Comparison of ENCODE assay signal across 11 cellular contexts in the genomic region with DNA sequence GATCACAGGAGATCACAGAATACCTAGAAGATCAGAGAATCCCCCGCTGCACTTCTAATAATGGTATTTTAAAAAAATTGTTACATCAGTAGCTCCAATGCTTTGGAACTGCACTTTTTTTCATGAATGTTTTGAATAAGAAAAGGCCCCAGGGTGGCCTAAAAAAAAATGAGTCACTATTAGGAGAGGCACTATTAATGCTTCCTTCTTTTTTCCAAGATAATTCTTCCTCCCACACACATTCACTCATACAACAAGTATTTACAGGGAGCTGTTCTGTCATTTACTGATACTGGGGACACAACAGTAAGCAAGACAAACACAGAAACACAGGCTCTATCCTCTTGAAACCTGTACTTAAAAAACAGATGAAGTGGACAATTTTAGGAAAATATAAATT. TPM values are rescaled to one million over a fixed set of nuclear protein-coding genes. Genes with fewer than 3 reads are reported as not detected.
DNase-seq lines count a peak whose midpoint lies in the region; ATAC-seq, FAIRE-seq and TF ChIP-seq lines count a peak whose summit lies in the region.
"Had no signal": no experiment of that assay in that cellular context is flagged by ENCODE, and none has a peak within 500 bp of the region (broad histone marks: within the 10 kb centered on the region; RNA-seq: fewer than 3 reads in every experiment).

No MANE protein-coding gene starts in this region.

- CTCF ChIA-PET in A549 (lab: Yijun Ruan, JAX): interaction anchor here (0.6 to 13.7 kb wide), 33 partner anchors 9 to 186 kb away, joined by 3 to 226 read pairs (median 4); a partner anchor contains a TSS

- peaks cover 3 to 4% of the 10 kb centered on the region in 2 experiments for H3K4me1 Mint-ChIP-seq in H9

- peak overlapping the region; percentile 82 for H3K4me2 ChIP-seq in A549
- peak overlapping the region; percentile 40 for H3K4me2 ChIP-seq in H9 (ENCODE audit: insufficient read depth, insufficient read length, low read length)
- peak overlapping the region; percentile 87 for H3K4me2 ChIP-seq in keratinocyte (ENCODE audit: control insufficient read depth, extremely low read depth, insufficient read depth, low read depth, low read length)

- H2BK5ac ChIP-seq in H9 (ENCODE audit: insufficient read length, low read length): no peak overlapping the region

- no peaks in the 10 kb centered on the region; the same call in 1 of the 2 replicates for H3K27me3 ChIP-seq in H9 (ENCODE audit: insufficient read depth, low read length)
- H3K27me3 ChIP-seq in body of pancreas: no peaks in the 10 kb centered on the region
- H3K27me3 ChIP-seq in keratinocyte (ENCODE audit: control insufficient read depth, extremely low read depth, insufficient read depth, low read length): no peaks in the 10 kb centered on the region
- H3K27me3 ChIP-seq: upper lobe of right lung had no signal

- H4K20me1 ChIP-seq in H9 (ENCODE audit: control insufficient read depth, insufficient read depth, insufficient read length): no peaks in the 10 kb centered on the region
- no peaks in the 10 kb centered on the region for H4K20me1 ChIP-seq in keratinocyte (ENCODE audit: control insufficient read depth, extremely low read depth, insufficient read depth, low read length)

- peaks cover 3% of the 10 kb centered on the region for H3K23me2 ChIP-seq in H9 (ENCODE audit: insufficient read length, low read depth, low read length, poor library complexity, severe bottlenecking)

- H3K4me3 ChIP-seq in A549 (no peak overlapping the region), body of pancreas (no peak overlapping the region), keratinocyte (ENCODE audit: control insufficient read depth in 2 of 3, extremely low read depth in 1 of 3, insufficient read depth in 2 of 3, low read depth in 1 of 3, low read length in 3 of 3) (peak overlapping the region in 2 of 3 experiments; percentile 42 to 58)
- H3K4me3 ChIP-seq: upper lobe of right lung had no signal

- no peak overlapping the region for H3K14ac ChIP-seq in H9 (ENCODE audit: insufficient read depth, low read length)

- TF ChIP-seq CTCF in A549 (IDR thresholded peaks at IDR 0.05) (no peak), H9 (conservative IDR thresholded peaks at IDR 0.05) (no peak), body of pancreas (IDR thresholded peaks at IDR 0.05) (no peak), keratinocyte (optimal IDR thresholded peaks at IDR 0.05 in 1 of 3, IDR thresholded peaks at IDR 0.05 in 1 of 3, conservative IDR thresholded peaks at IDR 0.05 in 1 of 3; ENCODE audit: extremely low read depth in 1 of 3, insufficient read depth in 2 of 3, low read length in 3 of 3) (no peak)

- TF ChIP-seq RAD21 in A549 (conservative IDR thresholded peaks at IDR 0.05 in 1 of 2, IDR thresholded peaks at IDR 0.05 in 1 of 2): no peak

- H2AFZ ChIP-seq in H9 (ENCODE audit: low read length) (no peak overlapping the region), keratinocyte (ENCODE audit: control insufficient read depth, low read length) (peak overlapping the region; percentile 54)

- TF ChIP-seq EP300 in A549 (IDR thresholded peaks at IDR 0.05): no peak

- H4K5ac ChIP-seq in H9 (ENCODE audit: insufficient read length, low read depth, low read length): no peak overlapping the region

- no peak overlapping the region for H3K56ac ChIP-seq in H9 (ENCODE audit: insufficient read length, low read depth, low read length)

- H2BK120ac ChIP-seq in H9 (ENCODE audit: low read depth, low read length, poor library complexity, severe bottlenecking): no peak overlapping the region

- intact Hi-C loops in body of pancreas (cut with DNase I): loop anchor here (5.0 to 10.0 kb wide), 2 partner anchors 186 to 303 kb away; no protein-coding TSS in a partner anchor

- no peaks in the 10 kb centered on the region for H3K36me3 ChIP-seq in body of pancreas (replicated peaks in 1 of 2; ENCODE audit: insufficient read depth in 1 of 2, low read depth in 2 of 2)
- no peaks in the 10 kb centered on the region for H3K36me3 ChIP-seq in keratinocyte (ENCODE audit: control insufficient read depth in 2 of 2, extremely low read depth in 1 of 2, insufficient read depth in 2 of 2, low read length in 2 of 2)
- H3K36me3 ChIP-seq: upper lobe of right lung had no signal

- H4K91ac ChIP-seq in H9 (ENCODE audit: insufficient read length, low read depth, low read length): no peak overlapping the region

- no peak overlapping the region; a peak in 1 of 5 replicates for H3K4me3 Mint-ChIP-seq in H9

- H2BK15ac ChIP-seq in H9 (ENCODE audit: low read depth, low read length): no peak overlapping the region

- H3K79me2 ChIP-seq in H9 (ENCODE audit: insufficient read depth, low read length) (no peaks in the 10 kb centered on the region), keratinocyte (ENCODE audit: control insufficient read depth, insufficient read depth, low read length) (no peaks in the 10 kb centered on the region)

- ATAC-seq in A549 (no peak), body of pancreas (peak; percentile 53), HG02970 (IDR thresholded peaks at IDR 0.05; ENCODE audit: low FRiP score, unreplicated experiment) (no peak), GM21576 (IDR thresholded peaks at IDR 0.05; ENCODE audit: unreplicated experiment) (no peak)

- H3T11ph ChIP-seq in H9 (ENCODE audit: low read length): no peak overlapping the region

- no peak overlapping the region for H3K27ac Mint-ChIP-seq in H9

- no peak overlapping the region for H3K4ac ChIP-seq in H9 (ENCODE audit: low read depth, low read length)

- H3K4me1 ChIP-seq in A549 (peaks cover 7% of the 10 kb centered on the region; the same call in 1 of the 3 replicates), H9 (ENCODE audit: insufficient read depth, low read length) (no peaks in the 10 kb centered on the region), body of pancreas (peaks cover 7% of the 10 kb centered on the region), keratinocyte (ENCODE audit: control insufficient read depth, extremely low read depth, insufficient read depth, low read length) (peaks cover 26% of the 10 kb centered on the region)

- no peak overlapping the region for H3K18ac ChIP-seq in H9 (ENCODE audit: insufficient read length, low read depth, low read length)

- H4K8ac ChIP-seq in H9 (replicated peaks; ENCODE audit: insufficient read length, low read depth, low read length): no peak overlapping the region

- H3K9me3 Mint-ChIP-seq in H9: no peaks in the 10 kb centered on the region

- DNase-seq in A549 (ENCODE audit: low read depth in 1 of 2, low spot score in 1 of 2) (no peak), H9 (no peak), body of pancreas (no peak), keratinocyte (ENCODE audit: low read depth, low spot score) (no peak)
- DNase-seq in activated naive CD4-positive, alpha-beta T cell (lab: John Stamatoyannopoulos, UW): no peak
- DNase-seq in activated CD4-positive, CD25-positive, alpha-beta regulatory T cell (lab: John Stamatoyannopoulos, UW): no peak

- WGBS in A549 (ENCODE audit: missing lambda C conversion rate): 29% methylated on average over 1 of the region's 1 CpG
- no CpG with 5 or more reads among the region's 1 CpG for WGBS in H9 (ENCODE audit: extremely low coverage, insufficient read length, low lambda C conversion rate)
- 22 to 29% methylated on average over 1 of the region's 1 CpG for WGBS in body of pancreas, 2 donors

- H3K9me1 ChIP-seq in keratinocyte (ENCODE audit: control insufficient read depth, extremely low read depth, insufficient read depth, low read length): no peaks in the 10 kb centered on the region

- POLR2A ChIA-PET in A549 (lab: Yijun Ruan, JAX): interaction anchor here (1.8 kb wide), 1 partner anchor 76 kb away, joined by 5 read pairs; no protein-coding TSS in a partner anchor

- H3K36me3 Mint-ChIP-seq in H9 (ENCODE audit: insufficient read depth in 1 of 3, low read depth in 3 of 3): no peaks in the 10 kb centered on the region

- no peak for TF ChIP-seq POLR2A in A549 (IDR thresholded peaks at IDR 0.05; ENCODE audit: low read length)
- TF ChIP-seq POLR2A in body of pancreas (IDR thresholded peaks at IDR 0.05): no peak

- dilution Hi-C loops in keratinocyte (cut with MboI; ENCODE audit: extremely low pct_ligation_motif_present, low sequenced_read_pairs): no loop called here

- H3K23ac ChIP-seq in H9 (ENCODE audit: insufficient read length, low read depth, low read length): no peak overlapping the region

- FAIRE-seq in A549 (lab: Jason Lieb, UNC) (no peak), keratinocyte (lab: Jason Lieb, UNC) (no peak)

- H3K27ac ChIP-seq in A549 (no peak overlapping the region), H9 (ENCODE audit: insufficient read length, low read depth, low read length) (no peak overlapping the region), body of pancreas (no peak overlapping the region), keratinocyte (ENCODE audit: control insufficient read depth, insufficient read depth, low read length) (peak overlapping the region; percentile 68)
- H3K27ac ChIP-seq: upper lobe of right lung had no signal

- H3K9me3 ChIP-seq in A549: no peaks in the 10 kb centered on the region
- no peaks in the 10 kb centered on the region for H3K9me3 ChIP-seq in H9 (ENCODE audit: control insufficient read depth, low read depth, low read length)
- no peaks in the 10 kb centered on the region for H3K9me3 ChIP-seq in body of pancreas
- H3K9me3 ChIP-seq in keratinocyte (ENCODE audit: control insufficient read depth, low read depth, low read length): no peaks in the 10 kb centered on the region
- H3K9me3 ChIP-seq: upper lobe of right lung had no signal

- no peak overlapping the region for H2BK12ac ChIP-seq in H9 (ENCODE audit: insufficient read length, low read depth, low read length)

- H3K27me3 Mint-ChIP-seq in H9 (ENCODE audit: low read depth): peaks cover 18% of the 10 kb centered on the region

- no peaks in the 10 kb centered on the region for H3K79me1 ChIP-seq in H9 (ENCODE audit: insufficient read depth, low read depth, low read length, poor library complexity, severe bottlenecking)

- H2AK5ac ChIP-seq in H9 (ENCODE audit: insufficient read length, low read length): no peak overlapping the region

- H2BK20ac ChIP-seq in H9 (ENCODE audit: low read depth, low read length, poor library complexity, severe bottlenecking): no peak overlapping the region

- no peak overlapping the region for H3K9ac ChIP-seq in H9 (ENCODE audit: extremely low read depth, insufficient read length, low read length)
- peak overlapping the region; percentile 51 for H3K9ac ChIP-seq in keratinocyte (ENCODE audit: control insufficient read depth, extremely low read depth, insufficient read depth, low read length)

RNA-seq across cellular contexts. Expression of a gene that starts 0.7 kb away (rescaled TPM):
- not detected in 2 replicates for polyA plus RNA-seq in A549 (2011; rRNA removed)
- not detected in 2 replicates for polyA plus RNA-seq in A549 (2012; cell fraction: cytosol; rRNA removed)
- polyA plus RNA-seq in A549 (2012; cell fraction: nucleus; rRNA removed): not detected in 2 replicates
- polyA plus RNA-seq in A549 (2017; fragmentation: RNase III; extraction: RNeasy Plus Mini Kit Qiagen cat#74134 plus additional on column Dnase treatment): not detected in 3 replicates
- not detected in 2 replicates for polyA minus RNA-seq in A549 (2011; rRNA and poly(A)+ RNA removed)
- not detected in 2 replicates for total RNA-seq in H9 (2021)
- not detected for total RNA-seq in body of pancreas
- polyA plus RNA-seq in keratinocyte: not detected in 3 replicates
- polyA plus RNA-seq in keratinocyte (2011; ENCODE audit: low read depth): not detected
- not detected in 2 replicates for polyA plus RNA-seq in keratinocyte (2011; cell fraction: cytosol; rRNA removed)
- polyA plus RNA-seq in keratinocyte (2011; cell fraction: nucleus; rRNA removed): not detected in 2 replicates
- not detected in 2 replicates for polyA plus RNA-seq in keratinocyte (2012; ENCODE audit: low replicate concordance)
- polyA minus RNA-seq in keratinocyte: not detected in 3 replicates
- not detected for polyA minus RNA-seq in keratinocyte (2011; cell fraction: cytosol; rRNA and poly(A)+ RNA removed)
- not detected in 2 replicates for polyA minus RNA-seq in keratinocyte (2011; cell fraction: nucleus; rRNA and poly(A)+ RNA removed)
- total RNA-seq: cerebellum, left cardiac atrium, upper lobe of right lung had no signal

RNA-seq across cellular contexts. Expression of a gene that starts 6.3 kb away (rescaled TPM):
- 14.4 and 14.7 TPM in 2 replicates for polyA plus RNA-seq in A549 (2011; rRNA removed)
- 3.9 and 4.7 TPM in 2 replicates for polyA plus RNA-seq in A549 (2012; cell fraction: cytosol; rRNA removed)
- polyA plus RNA-seq in A549 (2012; cell fraction: nucleus; rRNA removed): 4.9 and 6.7 TPM in 2 replicates
- polyA plus RNA-seq in A549 (2017; fragmentation: RNase III; extraction: RNeasy Plus Mini Kit Qiagen cat#74134 plus additional on column Dnase treatment): 9.6 to 10.6 TPM (median 9.7 TPM) in 3 replicates
- polyA minus RNA-seq in A549 (2011; rRNA and poly(A)+ RNA removed): 4.9 and 7.2 TPM in 2 replicates
- total RNA-seq in H9 (2021): 12.4 and 13.5 TPM in 2 replicates
- total RNA-seq in body of pancreas: 10 to 100 TPM in 1 of 2 donors, 1 to 10 TPM in 1; 3.6 to 13.2 TPM
- polyA plus RNA-seq in keratinocyte: 15.7 to 26.2 TPM (median 16.9 TPM) in 3 replicates
- 2.3 TPM for polyA plus RNA-seq in keratinocyte (2011; ENCODE audit: low read depth)
- 9.1 and 16.3 TPM in 2 replicates for polyA plus RNA-seq in keratinocyte (2011; cell fraction: cytosol; rRNA removed)
- polyA plus RNA-seq in keratinocyte (2011; cell fraction: nucleus; rRNA removed): 34.2 and 40.5 TPM in 2 replicates
- 14.5 and 15.9 TPM in 2 replicates for polyA plus RNA-seq in keratinocyte (2012; ENCODE audit: low replicate concordance)
- polyA minus RNA-seq in keratinocyte: 9.6 to 19.5 TPM (median 14.5 TPM) in 3 replicates
- polyA minus RNA-seq in keratinocyte (2011; cell fraction: cytosol; rRNA and poly(A)+ RNA removed): 8.6 TPM
- polyA minus RNA-seq in keratinocyte (2011; cell fraction: nucleus; rRNA and poly(A)+ RNA removed): 21.1 and 33.3 TPM in 2 replicates

RNA-seq across cellular contexts. Expression of a gene that starts 48.4 kb away (rescaled TPM):
- polyA plus RNA-seq in A549 (2011; rRNA removed): 257 and 295 TPM in 2 replicates
- 156 and 179 TPM in 2 replicates for polyA plus RNA-seq in A549 (2012; cell fraction: cytosol; rRNA removed)
- polyA plus RNA-seq in A549 (2012; cell fraction: nucleus; rRNA removed): 110 and 153 TPM in 2 replicates
- polyA plus RNA-seq in A549 (2017; fragmentation: RNase III; extraction: RNeasy Plus Mini Kit Qiagen cat#74134 plus additional on column Dnase treatment): 233 to 253 TPM (median 237 TPM) in 3 replicates
- polyA minus RNA-seq in A549 (2011; rRNA and poly(A)+ RNA removed): 239 and 246 TPM in 2 replicates
- total RNA-seq in H9 (2021): 224 and 228 TPM in 2 replicates
- 100 to 1,000 TPM in 1 of 2 donors, 10 to 100 TPM in 1; 63.3 to 128 TPM for total RNA-seq in body of pancreas
- 188 to 255 TPM (median 226 TPM) in 3 replicates for polyA plus RNA-seq in keratinocyte
- polyA plus RNA-seq in keratinocyte (2011; ENCODE audit: low read depth): 122 TPM
- polyA plus RNA-seq in keratinocyte (2011; cell fraction: cytosol; rRNA removed): 213 and 229 TPM in 2 replicates
- 244 and 273 TPM in 2 replicates for polyA plus RNA-seq in keratinocyte (2011; cell fraction: nucleus; rRNA removed)
- polyA plus RNA-seq in keratinocyte (2012; ENCODE audit: low replicate concordance): 166 and 231 TPM in 2 replicates
- 94.9 to 299 TPM (median 247 TPM) in 3 replicates for polyA minus RNA-seq in keratinocyte
- polyA minus RNA-seq in keratinocyte (2011; cell fraction: cytosol; rRNA and poly(A)+ RNA removed): 121 TPM
- 141 and 169 TPM in 2 replicates for polyA minus RNA-seq in keratinocyte (2011; cell fraction: nucleus; rRNA and poly(A)+ RNA removed)

Comparison
In these comparisons a context has a peak if more than half of its experiments do, and no peak if none do; other contexts are left out.
1. H3K4me3 ChIP-seq: peak in keratinocyte (2 of 3); none in A549 (single experiment) and body of pancreas (0 of 2).
2. Peak in every context shown above with its lines, with median percentiles within 50 percentile points of each other: H3K4me2 ChIP-seq.